Comparison of ENCODE assay signal across 22 cellular contexts in genomic region chr15:40446144-40446543, GRCh38. TPM values are rescaled to one million over a fixed set of nuclear protein-coding genes. Genes with fewer than 3 reads are reported as not detected.
DNase-seq lines count a peak whose midpoint lies in the region; ATAC-seq, FAIRE-seq and TF ChIP-seq lines count a peak whose summit lies in the region.
"Had no signal": no experiment of that assay in that cellular context is flagged by ENCODE, and none has a peak within 500 bp of the region (broad histone marks: within the 10 kb centered on the region; RNA-seq: fewer than 3 reads in every experiment).

No MANE protein-coding gene starts in this region.

- peaks cover 0 to 9% (median 0%) of the 10 kb centered on the region in 7 donors for H3K27me3 ChIP-seq in heart right ventricle
- H3K27me3 ChIP-seq in HUES6 (ENCODE audit: control insufficient read depth, insufficient read depth, low read length) = no peaks in the 10 kb centered on the region
- no peaks in the 10 kb centered on the region for H3K27me3 ChIP-seq in H1 (replicated peaks in 1 of 4; ENCODE audit: control insufficient read depth in 3 of 4, extremely low read depth in 1 of 4, insufficient read depth in 3 of 4, low read length in 3 of 4)
- H3K27me3 ChIP-seq in neuronal stem cell (ENCODE audit: control insufficient read depth in 3 of 3, insufficient read depth in 3 of 3, low read depth in 1 of 3, low read length in 3 of 3) = no peaks in the 10 kb centered on the region
- H3K27me3 ChIP-seq in ascending aorta = no peaks in the 10 kb centered on the region

- H2BK12ac ChIP-seq in H1 (ENCODE audit: low read depth, low read length) (no peak overlapping the region), neuronal stem cell (ENCODE audit: low read length) (no peak overlapping the region)

- H3K23me2 ChIP-seq in H1 (ENCODE audit: low read depth, low read length) = no peaks in the 10 kb centered on the region; the same call in 1 of the 2 replicates

- peaks cover 9% of the 10 kb centered on the region for H3K36me3 Mint-ChIP-seq in activated CD8-positive, alpha-beta T cell treated with anti-CD3 and anti-CD28 coated beads, Interleukin-2, amount 10 ng/mL, durations not matched to agents 7 days and 5 days (ENCODE audit: low read depth)
- H3K36me3 Mint-ChIP-seq: CD4-positive, CD25-positive, alpha-beta regulatory T cell; IgD-negative memory B cell had no signal

- H3K23ac ChIP-seq in H1 (ENCODE audit: insufficient read length) (no peak overlapping the region), neuronal stem cell (ENCODE audit: low read depth, low read length, poor library complexity) (peak overlapping the region; percentile 59)

- H2BK5ac ChIP-seq in H1 (ENCODE audit: low read depth, low read length) (peak overlapping the region; percentile 27), neuronal stem cell (ENCODE audit: low read length) (no peak overlapping the region)

- no peak for TF ChIP-seq CTCF in heart right ventricle (IDR thresholded peaks at IDR 0.05)
- no peak for TF ChIP-seq CTCF in H1 (IDR thresholded peaks at IDR 0.05; ENCODE audit: control extremely low read depth in 1 of 3, insufficient read depth in 1 of 3, low read depth in 1 of 3, low read length in 3 of 3)
- no peak for TF ChIP-seq CTCF in ascending aorta (IDR thresholded peaks at IDR 0.05)

- intact Hi-C loops in heart right ventricle (cut with DNase I) = loop anchor here in 2 of 10 donors (5.0 to 10.0 kb wide), 2 partner anchors 59 to 61 kb away; no protein-coding TSS in a partner anchor
- intact Hi-C loops in left cardiac atrium (cut with DNase I) = loop anchor here in 1 of 2 donors (10.0 kb wide), 1 partner anchor 59 kb away; no protein-coding TSS in a partner anchor
- intact Hi-C loops in ascending aorta (cut with DNase I) = loop anchor here (10.0 kb wide), 1 partner anchor 341 kb away; the partner anchor contains the start of gene BMF

- H3K4ac ChIP-seq in H1 (replicated peaks; ENCODE audit: insufficient read length, low read depth, low read length) = no peak overlapping the region
- H3K4ac ChIP-seq in neuronal stem cell (ENCODE audit: low read length) = no peak overlapping the region

- CTCF ChIA-PET in H1 (lab: Charles Lee; ENCODE audit: partially characterized antibody) = interaction anchor here (1.0 to 1.3 kb wide), 4 partner anchors 8 to 61 kb away, joined by 3 to 5 read pairs (median 4); no protein-coding TSS in a partner anchor
- CTCF ChIA-PET in activated CD8-positive, alpha-beta T cell treated with anti-CD3 and anti-CD28 coated beads, Interleukin-2, amount 10 ng/mL, durations not matched to agents 7 days and 5 days (lab: Charles Lee) = interaction anchor here (1.1 kb wide), 1 partner anchor 59 kb away, joined by 3 read pairs; no protein-coding TSS in a partner anchor

- H4K5ac ChIP-seq in H1 (ENCODE audit: insufficient read length, low read depth, low read length) = no peak overlapping the region

- TF ChIP-seq POLR2A in H1 (IDR thresholded peaks at IDR 0.05; ENCODE audit: control extremely low read depth in 1 of 2, low read depth in 2 of 2, low read length in 2 of 2) = no peak

- WGBS in heart right ventricle, 2 donors = 56 to 57% methylated on average over 3 of the region's 3 CpGs
- 70% methylated on average over 3 of the region's 3 CpGs; no CpG with 5 or more reads in 1 of the 2 experiments for WGBS in H1 (ENCODE audit: extremely low coverage in 1 of 2, insufficient coverage in 1 of 2, insufficient read length in 1 of 2, insufficient replicate concordance in 2 of 2, low coverage in 1 of 2, low lambda C conversion rate in 2 of 2, missing lambda C conversion rate in 1 of 2), 2 experiments
- no CpG with 5 or more reads among the region's 3 CpGs for WGBS in neuronal stem cell (ENCODE audit: extremely low coverage in 2 of 2, insufficient read length in 2 of 2, insufficient replicate concordance in 1 of 2), 2 donors

- H4K91ac ChIP-seq in H1 (replicated peaks; ENCODE audit: insufficient read length, low read length) (no peak overlapping the region), neuronal stem cell (ENCODE audit: low read depth, low read length, poor library complexity) (no peak overlapping the region)

- H3K9me3 ChIP-seq in heart right ventricle (no peaks in the 10 kb centered on the region), HUES6 (ENCODE audit: control insufficient read depth, insufficient read depth, low read depth, low read length) (no peaks in the 10 kb centered on the region), H1 (ENCODE audit: insufficient read depth in 2 of 2, low read depth in 1 of 2, low read length in 1 of 2) (no peaks in the 10 kb centered on the region), neuronal stem cell (replicated peaks in 1 of 2; ENCODE audit: control insufficient read depth in 2 of 2, insufficient read depth in 1 of 2, low read depth in 1 of 2, low read length in 2 of 2) (no peaks in the 10 kb centered on the region), ascending aorta (no peaks in the 10 kb centered on the region)
- H3K9me3 ChIP-seq: A549 had no signal

- H3K14ac ChIP-seq in H1 (ENCODE audit: insufficient read length) = no peak overlapping the region
- no peak overlapping the region for H3K14ac ChIP-seq in neuronal stem cell (ENCODE audit: low read length)

- no peak overlapping the region for H2BK120ac ChIP-seq in H1 (replicated peaks; ENCODE audit: low read depth, low read length)
- H2BK120ac ChIP-seq in neuronal stem cell (ENCODE audit: low read depth, low read length) = no peak overlapping the region

- H3K4me3 ChIP-seq in heart right ventricle (no peak overlapping the region), HUES6 (ENCODE audit: low read depth, low read length) (no peak overlapping the region), H1 (ENCODE audit: extremely low read depth in 1 of 4, insufficient read depth in 2 of 4, low read depth in 3 of 4, low read length in 4 of 4) (no peak overlapping the region; a peak in 1 of 8 replicates), neuronal stem cell (ENCODE audit: low read length in 2 of 2) (no peak overlapping the region), ascending aorta (no peak overlapping the region)
- H3K4me3 ChIP-seq: A549, SK-N-MC had no signal

- peaks cover 42% of the 10 kb centered on the region for H3K4me1 Mint-ChIP-seq in activated CD8-positive, alpha-beta T cell treated with anti-CD3 and anti-CD28 coated beads, Interleukin-2, amount 10 ng/mL, durations not matched to agents 7 days and 5 days (ENCODE audit: low read depth)

- peaks cover 35 to 92% of the 10 kb centered on the region in 2 experiments for H3K79me2 ChIP-seq in H1 (ENCODE audit: control insufficient read depth in 1 of 2, insufficient read depth in 2 of 2, low read length in 2 of 2)

- H3K9ac ChIP-seq in HUES6 (ENCODE audit: low read length) (peak overlapping the region; percentile 22), H1 (replicated peaks in 1 of 4; ENCODE audit: extremely low read depth in 1 of 4, low read depth in 3 of 4, low read length in 3 of 4) (no peak overlapping the region), neuronal stem cell (ENCODE audit: low read depth, low read length, poor library complexity) (no peak overlapping the region)

- no peak overlapping the region; the same call in 1 of the 2 replicates for H3K18ac ChIP-seq in H1 (ENCODE audit: extremely low read depth, low read length)
- no peak overlapping the region for H3K18ac ChIP-seq in neuronal stem cell (ENCODE audit: low read length)

- peak overlapping the region; percentile 36 to 61; a peak in 2 of 4 replicates for H3K4me2 ChIP-seq in H1 (ENCODE audit: insufficient read depth in 1 of 2, low read depth in 2 of 2, low read length in 2 of 2)
- H3K4me2 ChIP-seq in neuronal stem cell (ENCODE audit: insufficient read depth, low read length, poor library complexity, severe bottlenecking) = no peak overlapping the region
- H3K4me2 ChIP-seq: A549 had no signal

- H2AK5ac ChIP-seq in H1 (ENCODE audit: low read depth, low read length) (no peak overlapping the region), neuronal stem cell (ENCODE audit: low read depth, low read length) (no peak overlapping the region)

- TF ChIP-seq EP300 in H1 (IDR thresholded peaks at IDR 0.05; ENCODE audit: borderline replicate concordance in 1 of 2, low read depth in 2 of 2, low read length in 2 of 2) = no peak

- H4K20me1 ChIP-seq in H1 (replicated peaks in 1 of 2; ENCODE audit: control insufficient read depth in 1 of 2, insufficient read depth in 2 of 2, low read length in 2 of 2) = peaks cover 45 to 48% of the 10 kb centered on the region in 2 experiments

- H3K36me3 ChIP-seq in heart right ventricle = no peaks in the 10 kb centered on the region
- no peaks in the 10 kb centered on the region for H3K36me3 ChIP-seq in HUES6 (ENCODE audit: control insufficient read depth, insufficient read depth, low read length)
- H3K36me3 ChIP-seq in H1 (ENCODE audit: control insufficient read depth in 2 of 4, insufficient read depth in 4 of 4, low read length in 3 of 4) = peaks cover 0 to 3% (median 1%) of the 10 kb centered on the region in 4 experiments; a peak in 1 of 8 replicates
- peaks cover 0 to 7% of the 10 kb centered on the region in 2 donors for H3K36me3 ChIP-seq in neuronal stem cell (replicated peaks in 1 of 2; ENCODE audit: control insufficient read depth in 2 of 2, insufficient read depth in 2 of 2, low read length in 2 of 2)
- H3K36me3 ChIP-seq in ascending aorta = no peaks in the 10 kb centered on the region

- ATAC-seq in heart right ventricle (no peak), left cardiac atrium (no peak)
- ATAC-seq in activated CD8-positive, alpha-beta T cell treated with anti-CD3 and anti-CD28 coated beads, Interleukin-2, amount 10 ng/mL, durations not matched to agents 7 days and 5 days = no peak
- ATAC-seq: A549 had no signal

- no peak overlapping the region for H2BK20ac ChIP-seq in H1 (ENCODE audit: low read length)

- H3K56ac ChIP-seq in H1 (replicated peaks; ENCODE audit: insufficient read length, low read depth, low read length) = no peak overlapping the region

- H2AFZ ChIP-seq in H1 (ENCODE audit: low read length) = no peak overlapping the region
- H2AFZ ChIP-seq in neuronal stem cell (ENCODE audit: low read length) = no peak overlapping the region

- H3K27me3 Mint-ChIP-seq in activated CD8-positive, alpha-beta T cell treated with anti-CD3 and anti-CD28 coated beads, Interleukin-2, amount 10 ng/mL, durations not matched to agents 7 days and 5 days (ENCODE audit: low read depth) = peaks cover 3% of the 10 kb centered on the region
- H3K27me3 Mint-ChIP-seq: IgD-negative memory B cell had no signal

- FAIRE-seq in H1 (lab: Jason Lieb, UNC) = no peak
- FAIRE-seq: A549, GM19239 had no signal

- H2BK15ac ChIP-seq in H1 (ENCODE audit: low read length) (no peak overlapping the region; the same call in 1 of the 2 replicates), neuronal stem cell (ENCODE audit: low read length) (no peak overlapping the region)

- H3K79me1 ChIP-seq in H1 (ENCODE audit: low read depth, low read length) (peaks cover 20% of the 10 kb centered on the region), neuronal stem cell (ENCODE audit: low read depth, low read length) (peaks cover 17% of the 10 kb centered on the region)

- no peak overlapping the region for H3K27ac Mint-ChIP-seq in activated CD8-positive, alpha-beta T cell treated with anti-CD3 and anti-CD28 coated beads, Interleukin-2, amount 10 ng/mL, durations not matched to agents 7 days and 5 days

- no peaks in the 10 kb centered on the region for H3K9me3 Mint-ChIP-seq in activated CD8-positive, alpha-beta T cell treated with anti-CD3 and anti-CD28 coated beads, Interleukin-2, amount 10 ng/mL, durations not matched to agents 7 days and 5 days (ENCODE audit: insufficient read depth)
- H3K9me3 Mint-ChIP-seq: H9, IgD-negative memory B cell had no signal

- H3K27ac ChIP-seq in heart right ventricle (peak overlapping the region in 6 of 10 donors; percentile 3 to 58 (median 46)), HUES6 (ENCODE audit: low read depth, low read length) (0 out of 2 replicates have a peak overlapping the region, but pooled peaks have one; percentile 3), H1 (ENCODE audit: low read depth, low read length) (no peak overlapping the region), neuronal stem cell (replicated peaks; ENCODE audit: low read length) (no peak overlapping the region), ascending aorta (no peak overlapping the region)
- H3K27ac ChIP-seq: A549, HL-60, SK-N-MC had no signal

- H3K4me1 ChIP-seq in heart right ventricle = peaks cover 3 to 65% (median 43%) of the 10 kb centered on the region in 9 donors
- peaks cover 59% of the 10 kb centered on the region for H3K4me1 ChIP-seq in HUES6 (ENCODE audit: control insufficient read depth, insufficient read depth, low read length)
- peaks cover 17 to 33% (median 22%) of the 10 kb centered on the region in 4 experiments; a peak in 6 of 7 replicates for H3K4me1 ChIP-seq in H1 (replicated peaks in 1 of 4; ENCODE audit: control insufficient read depth in 3 of 4, insufficient read depth in 4 of 4, low read length in 3 of 4)
- H3K4me1 ChIP-seq in neuronal stem cell (ENCODE audit: control insufficient read depth in 2 of 2, insufficient read depth in 1 of 2, low read depth in 1 of 2, low read length in 2 of 2) = peaks cover 24 to 36% of the 10 kb centered on the region in 2 donors
- H3K4me1 ChIP-seq in ascending aorta = peaks cover 0 to 17% of the 10 kb centered on the region in 2 donors

- no peak overlapping the region for H4K8ac ChIP-seq in H1 (ENCODE audit: extremely low read depth, insufficient read depth, low read length)
- no peak overlapping the region for H4K8ac ChIP-seq in neuronal stem cell (ENCODE audit: low read depth, low read length)

- TF ChIP-seq RAD21 in H1 (IDR thresholded peaks at IDR 0.05 in 1 of 2, conservative IDR thresholded peaks at IDR 0.05 in 1 of 2; ENCODE audit: low read depth in 2 of 2, low read length in 2 of 2) = no peak

- POLR2A ChIA-PET in H1 (lab: Charles Lee; ENCODE audit: partially characterized antibody) = interaction anchor here (0.6 to 1.9 kb wide), 2 partner anchors 11 to 62 kb away, joined by 3 to 7 read pairs; no protein-coding TSS in a partner anchor
- POLR2A ChIA-PET in activated CD8-positive, alpha-beta T cell treated with anti-CD3 and anti-CD28 coated beads, Interleukin-2, amount 10 ng/mL, durations not matched to agents 7 days and 5 days (lab: Charles Lee) = no interaction called here

- no peak overlapping the region for H3K4me3 Mint-ChIP-seq in activated CD8-positive, alpha-beta T cell treated with anti-CD3 and anti-CD28 coated beads, Interleukin-2, amount 10 ng/mL, durations not matched to agents 7 days and 5 days

- DNase-seq in heart right ventricle (no peak), left cardiac atrium (no peak), H1 (ENCODE audit: low read depth in 1 of 2, low spot score in 2 of 2) (no peak), neuronal stem cell (ENCODE audit: low spot score) (no peak), ascending aorta (ENCODE audit: low spot score in 2 of 2) (no peak), NK-92 (lab: John Stamatoyannopoulos, UW; ENCODE audit: unreplicated experiment) (no peak)
- DNase-seq in activated CD8-positive, alpha-beta T cell treated with anti-CD3 and anti-CD28 coated beads, Interleukin-2, amount 10 ng/mL, durations not matched to agents 7 days and 5 days = no peak
- DNase-seq: CD4-positive, CD25-positive, alpha-beta regulatory T cell; DMS79; H9; MV-4-11; NCI-H1694; NCI-H2081; NCI-H446; RPMI8226; SHP77 treated with DMSO at 0.1 percent for 48 hours had no signal

RNA-seq across cellular contexts. Expression of gene BAHD1, which starts 5.4 kb away (rescaled TPM):
- total RNA-seq in heart right ventricle = 10 to 100 TPM; 12.1 to 17.8 (median 16.0) TPM
- polyA plus RNA-seq in heart right ventricle = 1 to 10 TPM; 8.9 to 9.7 TPM
- 10 to 100 TPM; 14.5 to 14.8 TPM for total RNA-seq in left cardiac atrium
- 38.9 and 40.0 TPM in 2 replicates for total RNA-seq in H1 (2021; fragmentation: NEBNext Ultra II Directional; extraction: Animal tissue kit (Norgen Biotek cat#: 25700))
- polyA plus RNA-seq in H1 (2011; rRNA removed) = 15.0 and 23.4 TPM in 2 replicates
- polyA plus RNA-seq in H1 (2011; cell fraction: cytosol; rRNA removed) = 19.2 TPM
- polyA plus RNA-seq in H1 (2011; cell fraction: nucleus; rRNA removed) = 45.1 TPM
- 36.7 to 45.3 TPM (median 39.3 TPM) in 4 replicates for polyA plus RNA-seq in H1 (2012, experiment 1 of 2)
- 31.9 TPM for polyA plus RNA-seq in H1 (2012, experiment 2 of 2)
- polyA plus RNA-seq in H1 (2013, experiment 1 of 2) = 24.0 TPM
- 22.9 TPM for polyA plus RNA-seq in H1 (2013, experiment 2 of 2)
- polyA minus RNA-seq in H1 (2011; rRNA and poly(A)+ RNA removed) = 16.4 and 20.1 TPM in 2 replicates
- polyA minus RNA-seq in H1 (2011; cell fraction: cytosol; rRNA and poly(A)+ RNA removed) = 21.8 TPM
- 23.6 TPM for polyA minus RNA-seq in H1 (2011; cell fraction: nucleus; rRNA and poly(A)+ RNA removed)
- 13.7 TPM for polyA plus RNA-seq in neuronal stem cell (2013, experiment 1 of 2)
- polyA plus RNA-seq in neuronal stem cell (2013, experiment 2 of 2) = 14.1 TPM
- 10.6 TPM for total RNA-seq in ascending aorta
- total RNA-seq in activated CD8-positive, alpha-beta T cell treated with anti-CD3 and anti-CD28 coated beads, Interleukin-2, amount 10 ng/mL, durations not matched to agents 7 days and 5 days = 10 to 100 TPM; 25.7 to 26.3 TPM

RNA-seq across cellular contexts. Expression of gene CHST14, which starts 24.6 kb away (rescaled TPM):
- total RNA-seq in heart right ventricle (10 to 100 TPM in 2 of 10 donors, 1 to 10 TPM in 8; 5.7 to 11.5 (median 9.0) TPM), left cardiac atrium (10 to 100 TPM in 1 of 2 donors, 1 to 10 TPM in 1; 9.9 to 10.7 TPM), ascending aorta (22.0 TPM)
- polyA plus RNA-seq in heart right ventricle (1 to 10 TPM; 5.3 to 8.8 TPM), H1 (2011; rRNA removed) (13.4 and 15.2 TPM in 2 replicates)
- 17.7 and 20.3 TPM in 2 replicates for total RNA-seq in H1 (2021; fragmentation: NEBNext Ultra II Directional; extraction: Animal tissue kit (Norgen Biotek cat#: 25700))
- 10.0 TPM for polyA plus RNA-seq in H1 (2011; cell fraction: cytosol; rRNA removed)
- 14.9 TPM for polyA plus RNA-seq in H1 (2011; cell fraction: nucleus; rRNA removed)
- 16.1 to 20.5 TPM (median 18.5 TPM) in 4 replicates for polyA plus RNA-seq in H1 (2012, experiment 1 of 2)
- polyA plus RNA-seq in H1 (2012, experiment 2 of 2) = 21.7 TPM
- 19.8 TPM for polyA plus RNA-seq in H1 (2013, experiment 1 of 2)
- 20.1 TPM for polyA plus RNA-seq in H1 (2013, experiment 2 of 2)
- 7.0 and 8.4 TPM in 2 replicates for polyA minus RNA-seq in H1 (2011; rRNA and poly(A)+ RNA removed)
- polyA minus RNA-seq in H1 (2011; cell fraction: cytosol; rRNA and poly(A)+ RNA removed) = 13.4 TPM
- 6.5 TPM for polyA minus RNA-seq in H1 (2011; cell fraction: nucleus; rRNA and poly(A)+ RNA removed)
- polyA plus RNA-seq in neuronal stem cell (2013, experiment 1 of 2) = 24.1 TPM
- 23.7 TPM for polyA plus RNA-seq in neuronal stem cell (2013, experiment 2 of 2)
- total RNA-seq in activated CD8-positive, alpha-beta T cell treated with anti-CD3 and anti-CD28 coated beads, Interleukin-2, amount 10 ng/mL, durations not matched to agents 7 days and 5 days = 10 to 100 TPM; 12.1 to 12.6 TPM

RNA-seq across cellular contexts. Expression of gene IVD, which starts 40.5 kb away (rescaled TPM):
- total RNA-seq in heart right ventricle (100 to 1,000 TPM in 7 of 10 donors, 10 to 100 TPM in 3; 71.1 to 143 (median 109) TPM), left cardiac atrium (10 to 100 TPM; 58.4 to 63.4 TPM), ascending aorta (39.5 TPM)
- polyA plus RNA-seq in heart right ventricle (10 to 100 TPM; 42.2 to 44.4 TPM), H1 (2011; rRNA removed) (55.2 and 63.7 TPM in 2 replicates)
- total RNA-seq in H1 (2021; fragmentation: NEBNext Ultra II Directional; extraction: Animal tissue kit (Norgen Biotek cat#: 25700)) = 78.8 and 80.0 TPM in 2 replicates
- 74.1 TPM for polyA plus RNA-seq in H1 (2011; cell fraction: cytosol; rRNA removed)
- polyA plus RNA-seq in H1 (2011; cell fraction: nucleus; rRNA removed) = 77.2 TPM
- 51.3 to 57.3 TPM (median 56.8 TPM) in 4 replicates for polyA plus RNA-seq in H1 (2012, experiment 1 of 2)
- 38.4 TPM for polyA plus RNA-seq in H1 (2012, experiment 2 of 2)
- polyA plus RNA-seq in H1 (2013, experiment 1 of 2) = 29.4 TPM
- 28.3 TPM for polyA plus RNA-seq in H1 (2013, experiment 2 of 2)
- polyA minus RNA-seq in H1 (2011; rRNA and poly(A)+ RNA removed) = 77.8 and 87.4 TPM in 2 replicates
- 47.9 TPM for polyA minus RNA-seq in H1 (2011; cell fraction: cytosol; rRNA and poly(A)+ RNA removed)
- 52.2 TPM for polyA minus RNA-seq in H1 (2011; cell fraction: nucleus; rRNA and poly(A)+ RNA removed)
- 22.3 TPM for polyA plus RNA-seq in neuronal stem cell (2013, experiment 1 of 2)
- polyA plus RNA-seq in neuronal stem cell (2013, experiment 2 of 2) = 23.4 TPM
- 10 to 100 TPM; 77.7 to 79.9 TPM for total RNA-seq in activated CD8-positive, alpha-beta T cell treated with anti-CD3 and anti-CD28 coated beads, Interleukin-2, amount 10 ng/mL, durations not matched to agents 7 days and 5 days

Comparison
In these comparisons a context has a peak if more than half of its experiments do, and no peak if none do; other contexts are left out.
1. H3K27ac ChIP-seq: peak in heart right ventricle (6 of 10) and HUES6 (single experiment); none in H1 (single experiment), neuronal stem cell (single experiment) and ascending aorta (0 of 2).